8 cellular contexts compared by ENCODE assay signal in the genomic region with DNA sequence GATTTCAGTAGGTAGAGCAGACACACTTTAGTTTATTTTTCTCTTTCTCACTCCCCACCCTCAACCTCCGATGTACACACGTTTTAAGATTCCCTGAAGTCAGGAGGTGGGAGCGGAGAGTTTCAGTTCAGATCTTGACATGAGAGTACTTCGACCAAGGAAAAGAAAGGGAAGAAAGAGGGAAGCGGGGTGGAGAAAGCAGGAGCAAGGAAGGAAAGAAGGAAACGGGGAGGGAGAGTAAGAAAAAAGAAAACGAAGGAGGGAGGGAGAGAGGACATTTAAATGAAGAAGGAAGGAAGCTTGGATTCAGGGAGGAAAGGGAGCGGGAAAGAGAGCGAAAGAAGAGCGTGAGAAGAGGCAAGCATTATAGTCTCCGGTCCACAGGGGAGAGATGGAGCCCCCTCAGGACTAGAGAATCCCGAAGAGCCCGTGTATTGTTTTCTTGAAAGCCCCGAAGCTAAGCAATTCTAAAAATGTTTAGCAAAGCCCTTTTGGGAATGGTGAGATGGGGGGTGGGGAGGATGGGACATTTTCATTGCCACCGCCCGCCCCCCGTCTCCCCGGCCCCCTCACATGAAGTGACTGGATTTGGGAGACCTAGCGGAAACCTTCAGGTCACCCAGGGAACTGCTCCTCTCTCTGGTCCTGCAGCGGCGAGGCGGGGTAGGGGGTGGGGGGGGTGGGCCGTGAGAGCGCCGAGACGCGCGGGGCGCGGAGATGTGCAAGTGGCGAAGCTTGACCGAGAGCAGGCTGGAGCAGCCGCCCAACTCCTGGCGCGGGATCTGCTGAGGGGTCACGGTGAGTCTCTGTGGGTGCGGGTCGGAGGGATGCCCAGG. TPM values are rescaled to one million over a fixed set of nuclear protein-coding genes. Genes with fewer than 3 reads are reported as not detected.
DNase-seq lines count a peak whose midpoint lies in the region; ATAC-seq and TF ChIP-seq lines count a peak whose summit lies in the region.

No MANE protein-coding gene starts in this region.

- TF ChIP-seq CTCF in vagina (IDR thresholded peaks at IDR 0.05) = no peak

- H3K27me3 Mint-ChIP-seq in activated naive CD4-positive, alpha-beta T cell treated with anti-CD3 and anti-CD28 coated beads, Interleukin-2, amount 50 U/mL, for 24 hours = peaks cover 34% of the 10 kb centered on the region
- peaks cover 45% of the 10 kb centered on the region for H3K27me3 Mint-ChIP-seq in activated CD8-positive, alpha-beta memory T cell treated with anti-CD3 and anti-CD28 coated beads, Interleukin-2, amount 10 ng/mL, durations not matched to agents 7 days and 5 days

- no peaks in the 10 kb centered on the region for H3K36me3 Mint-ChIP-seq in activated naive CD4-positive, alpha-beta T cell treated with anti-CD3 and anti-CD28 coated beads, Interleukin-2, amount 50 U/mL, for 24 hours
- no peaks in the 10 kb centered on the region for H3K36me3 Mint-ChIP-seq in activated CD8-positive, alpha-beta memory T cell treated with anti-CD3 and anti-CD28 coated beads, Interleukin-2, amount 10 ng/mL, durations not matched to agents 7 days and 5 days

- H3K23ac ChIP-seq in mesendoderm (ENCODE audit: low read length) = peak overlapping the region; percentile 70

- no peak overlapping the region for H2BK5ac ChIP-seq in mesendoderm (ENCODE audit: low read length)

- H3K79me1 ChIP-seq in mesendoderm (ENCODE audit: low read length) = peaks cover 2% of the 10 kb centered on the region

- H3K4me3 ChIP-seq in mesendoderm (ENCODE audit: low read length) (peak overlapping the region; percentile 74), vagina (peak overlapping the region; percentile 61 to 68)

- H4K5ac ChIP-seq in mesendoderm (ENCODE audit: low read length) = no peak overlapping the region

- H2BK15ac ChIP-seq in mesendoderm (replicated peaks; ENCODE audit: low read depth) = no peak overlapping the region

- H3K4me3 Mint-ChIP-seq in activated naive CD4-positive, alpha-beta T cell treated with anti-CD3 and anti-CD28 coated beads, Interleukin-2, amount 50 U/mL, for 24 hours = peak overlapping the region; percentile 12
- no peak overlapping the region for H3K4me3 Mint-ChIP-seq in activated CD8-positive, alpha-beta memory T cell treated with anti-CD3 and anti-CD28 coated beads, Interleukin-2, amount 10 ng/mL, durations not matched to agents 7 days and 5 days

- no peak for DNase-seq in activated naive CD4-positive, alpha-beta T cell (lab: John Stamatoyannopoulos, UW)
- DNase-seq in cerebellar cortex (ENCODE audit: low spot score) (peak; percentile 66), mesendoderm (peak; percentile 79), vagina (ENCODE audit: extremely low spot score in 2 of 2) (no peak)
- no peak for DNase-seq in activated CD8-positive, alpha-beta memory T cell treated with anti-CD3 and anti-CD28 coated beads, Interleukin-2, amount 10 ng/mL, durations not matched to agents 7 days and 5 days

- peaks cover 2% of the 10 kb centered on the region for H3K4me1 ChIP-seq in mesendoderm (ENCODE audit: control insufficient read depth, low read depth, low read length)
- peaks cover 16% of the 10 kb centered on the region for H3K4me1 ChIP-seq in vagina

- no peak overlapping the region for H2BK120ac ChIP-seq in mesendoderm (ENCODE audit: low read depth, low read length)

- no peaks in the 10 kb centered on the region for H3K27me3 ChIP-seq in mesendoderm (ENCODE audit: insufficient read depth, low read length, poor library complexity)
- no peaks in the 10 kb centered on the region for H3K27me3 ChIP-seq in vagina

- no peaks in the 10 kb centered on the region for H3K79me2 ChIP-seq in mesendoderm (ENCODE audit: control insufficient read depth, insufficient read depth, low read length)

- intact Hi-C loops in vagina (cut with DNase I) = no loop called here

- no peak overlapping the region for H2AK5ac ChIP-seq in mesendoderm (ENCODE audit: low read length)

- H3K27ac Mint-ChIP-seq in activated naive CD4-positive, alpha-beta T cell treated with anti-CD3 and anti-CD28 coated beads, Interleukin-2, amount 50 U/mL, for 24 hours = no peak overlapping the region
- no peak overlapping the region for H3K27ac Mint-ChIP-seq in activated CD8-positive, alpha-beta memory T cell treated with anti-CD3 and anti-CD28 coated beads, Interleukin-2, amount 10 ng/mL, durations not matched to agents 7 days and 5 days

- H3K36me3 ChIP-seq in mesendoderm (ENCODE audit: control insufficient read depth, insufficient read depth, low read length) (no peaks in the 10 kb centered on the region), vagina (no peaks in the 10 kb centered on the region)

- CTCF ChIA-PET in activated CD8-positive, alpha-beta memory T cell treated with anti-CD3 and anti-CD28 coated beads, Interleukin-2, amount 10 ng/mL, durations not matched to agents 7 days and 5 days (lab: Charles Lee) = no interaction called here

- no peak overlapping the region for H4K8ac ChIP-seq in mesendoderm (ENCODE audit: low read depth, low read length)

- peak overlapping the region; percentile 88 for H3K27ac ChIP-seq in mesendoderm (ENCODE audit: low read depth, low read length)
- peak overlapping the region; percentile 44 for H3K27ac ChIP-seq in vagina

- TF ChIP-seq POLR2A in vagina (IDR thresholded peaks at IDR 0.05) = no peak

- H3K9ac ChIP-seq in mesendoderm (ENCODE audit: low read length) = peak overlapping the region; percentile 87

- H3K9me3 ChIP-seq in vagina = peaks cover 4% of the 10 kb centered on the region

- H3K4me2 ChIP-seq in mesendoderm (ENCODE audit: low read length) = peak overlapping the region; percentile 55

- H3K9me3 Mint-ChIP-seq in activated naive CD4-positive, alpha-beta T cell treated with anti-CD3 and anti-CD28 coated beads, Interleukin-2, amount 50 U/mL, for 24 hours = no peaks in the 10 kb centered on the region
- H3K9me3 Mint-ChIP-seq in activated CD8-positive, alpha-beta memory T cell treated with anti-CD3 and anti-CD28 coated beads, Interleukin-2, amount 10 ng/mL, durations not matched to agents 7 days and 5 days (ENCODE audit: low read depth) = no peaks in the 10 kb centered on the region

- ATAC-seq in GM18519 (IDR thresholded peaks at IDR 0.05; ENCODE audit: low FRiP score, unreplicated experiment) (no peak), HG03280 (IDR thresholded peaks at IDR 0.05; ENCODE audit: unreplicated experiment) (no peak)
- no peak for ATAC-seq in activated CD8-positive, alpha-beta memory T cell treated with anti-CD3 and anti-CD28 coated beads, Interleukin-2, amount 10 ng/mL, durations not matched to agents 7 days and 5 days

- H3K56ac ChIP-seq in mesendoderm (ENCODE audit: low read length) = peak overlapping the region; percentile 97

- H3K4ac ChIP-seq in mesendoderm (ENCODE audit: low read depth, low read length) = peak overlapping the region; percentile 10

- H3K18ac ChIP-seq in mesendoderm (ENCODE audit: low read length) = peak overlapping the region; percentile 11

- H3K4me1 Mint-ChIP-seq in activated naive CD4-positive, alpha-beta T cell treated with anti-CD3 and anti-CD28 coated beads, Interleukin-2, amount 50 U/mL, for 24 hours = peaks cover 13% of the 10 kb centered on the region
- no peaks in the 10 kb centered on the region for H3K4me1 Mint-ChIP-seq in activated CD8-positive, alpha-beta memory T cell treated with anti-CD3 and anti-CD28 coated beads, Interleukin-2, amount 10 ng/mL, durations not matched to agents 7 days and 5 days

- no CpG with 5 or more reads among the region's 38 CpGs for WGBS in mesendoderm (ENCODE audit: extremely low coverage, insufficient coverage, low lambda C conversion rate)

RNA-seq across cellular contexts. Expression of gene MME, which starts 0.9 kb away (rescaled TPM):
- polyA plus RNA-seq in mesendoderm (2013, experiment 1 of 2) = 16.9 TPM
- polyA plus RNA-seq in mesendoderm (2013, experiment 2 of 2) = 15.7 TPM
- 18.4 TPM for total RNA-seq in vagina
- total RNA-seq in activated CD8-positive, alpha-beta memory T cell treated with anti-CD3 and anti-CD28 coated beads, Interleukin-2, amount 10 ng/mL, durations not matched to agents 7 days and 5 days = not detected

Comparison
In these comparisons a context has a peak if more than half of its experiments do, and no peak if none do; other contexts are left out.
1. DNase-seq: peak in cerebellar cortex (single experiment) and mesendoderm (single experiment); none in activated naive CD4-positive, alpha-beta T cell (0 of 4), vagina (0 of 2) and activated CD8-positive, alpha-beta memory T cell treated with anti-CD3 and anti-CD28 coated beads, Interleukin-2, amount 10 ng/mL, durations not matched to agents 7 days and 5 days (single experiment).
2. RNA of gene MME, which starts 0.9 kb away (total RNA-seq): 18.4 TPM in vagina (single experiment); not detected in activated CD8-positive, alpha-beta memory T cell treated with anti-CD3 and anti-CD28 coated beads, Interleukin-2, amount 10 ng/mL, durations not matched to agents 7 days and 5 days; every median in the first group is over 10 times any median in the second.